In the genomic region with DNA sequence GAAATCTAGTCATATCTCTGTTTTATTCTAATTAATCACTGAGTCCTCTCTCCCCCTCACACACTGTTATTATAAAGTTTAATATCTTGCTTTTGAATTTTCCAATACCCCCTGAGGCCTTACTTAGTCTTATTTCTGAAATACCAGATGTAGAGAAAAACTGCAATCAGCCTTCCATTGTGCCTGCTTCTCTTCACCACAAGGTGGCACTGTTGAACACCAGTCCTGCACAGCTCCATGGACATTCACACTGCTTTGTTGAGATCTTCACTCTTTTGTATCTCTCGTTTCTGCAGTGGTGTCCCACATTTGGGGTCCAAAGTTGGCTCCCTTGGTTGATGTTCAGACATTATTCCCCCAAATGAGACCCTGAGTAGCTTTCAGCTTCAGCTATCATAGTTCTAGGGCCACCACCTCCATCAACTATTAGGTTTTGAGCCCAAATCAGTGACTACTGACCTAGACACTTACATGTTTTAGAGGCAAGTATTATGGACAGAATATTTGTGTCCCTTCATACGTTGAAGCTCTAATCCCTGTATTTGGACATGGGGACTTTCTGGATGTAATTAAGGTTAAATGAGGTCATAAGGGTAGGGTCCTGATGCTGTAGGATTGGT, we compare ENCODE assay signal across 9 cellular contexts. TPM values are rescaled to one million over a fixed set of nuclear protein-coding genes. Genes with fewer than 3 reads are reported as not detected.
A peak's percentile ranks its signal among the peaks of the same experiment; 100 is the strongest.
DNase-seq lines count a peak whose midpoint lies in the region; ATAC-seq and TF ChIP-seq lines count a peak whose summit lies in the region.
"Had no signal": no experiment of that assay in that cellular context is flagged by ENCODE, and none has a peak within 500 bp of the region (broad histone marks: within the 10 kb centered on the region; RNA-seq: fewer than 3 reads in every experiment).

No MANE protein-coding gene starts in this region.

- DNase-seq in SIG-M5 treated with dmso at 0.1 percent for 504 hours (lab: John Stamatoyannopoulos, UW; ENCODE audit: unreplicated experiment) (peak; percentile 2), SIG-M5 (lab: John Stamatoyannopoulos, UW) (no peak), HL-60 (ENCODE audit: low read depth in 1 of 2, low spot score in 1 of 2) (peak in 1 of 2 experiments; percentile 19), adrenal gland (peak in 1 of 7 donors; percentile 30), NCI-H128 (lab: John Stamatoyannopoulos, UW; ENCODE audit: unreplicated experiment) (no peak)

- no peak for TF ChIP-seq RAD21 in neural cell (conservative IDR thresholded peaks at IDR 0.05)

- H3K27ac ChIP-seq in HL-60 (replicated peaks) (no peak overlapping the region), adrenal gland (no peak overlapping the region), neural cell (ENCODE audit: low read length) (no peak overlapping the region)
- H3K27ac ChIP-seq: SJSA1 had no signal

- intact Hi-C loops in adrenal gland (cut with DNase I) = loop anchor here in 1 of 2 donors (10.0 kb wide), 1 partner anchor 137 kb away; no protein-coding TSS in a partner anchor

- 79 to 88% (median 82%) methylated on average over 2 of the region's 2 CpGs for WGBS in adrenal gland, 4 donors

- no peaks in the 10 kb centered on the region for H3K79me2 ChIP-seq in neural cell (replicated peaks; ENCODE audit: insufficient read depth, low read length)

- H3F3A ChIP-seq in neural cell (ENCODE audit: insufficient read depth, low read length, poor library complexity, severe bottlenecking) = no peaks in the 10 kb centered on the region

- ATAC-seq in HG02678 (IDR thresholded peaks at IDR 0.05; ENCODE audit: unreplicated experiment) (no peak), HG03439 (IDR thresholded peaks at IDR 0.05; ENCODE audit: unreplicated experiment) (no peak)

- TF ChIP-seq EP300 in neural cell (conservative IDR thresholded peaks at IDR 0.05; ENCODE audit: poor library complexity, severe bottlenecking) = no peak

- peaks cover 17 to 23% of the 10 kb centered on the region in 2 donors for H3K4me1 ChIP-seq in adrenal gland (replicated peaks in 1 of 2)

- TF ChIP-seq CTCF in HL-60 (IDR thresholded peaks at IDR 0.05; ENCODE audit: insufficient read depth, low read length) (peak; percentile 54), adrenal gland (IDR thresholded peaks at IDR 0.05) (peak in 5 of 6 experiments; percentile 10 to 52 (median 33)), neural cell (IDR thresholded peaks at IDR 0.05; ENCODE audit: poor library complexity, severe bottlenecking) (peak; percentile 49)

- H3K4me2 ChIP-seq in neural cell (ENCODE audit: low read length) = no peak overlapping the region

- H2AFZ ChIP-seq in neural cell (ENCODE audit: low read depth, low read length) = no peak overlapping the region

- H3K27me3 ChIP-seq in HL-60 (ENCODE audit: insufficient read depth, poor library complexity, severe bottlenecking) (no peaks in the 10 kb centered on the region), adrenal gland (no peaks in the 10 kb centered on the region), neural cell (ENCODE audit: insufficient read depth, low read depth, low read length) (no peaks in the 10 kb centered on the region)
- H3K27me3 ChIP-seq: SJSA1 had no signal

- no peak overlapping the region for H3K4me3 ChIP-seq in HL-60 (replicated peaks; ENCODE audit: insufficient read depth, low read length)
- H3K4me3 ChIP-seq in adrenal gland = no peak overlapping the region
- H3K4me3 ChIP-seq in neural cell (ENCODE audit: low read length) = no peak overlapping the region
- H3K4me3 ChIP-seq: SJSA1 had no signal

- H3K9me3 ChIP-seq in adrenal gland (replicated peaks in 1 of 3) = peaks cover 0 to 14% (median 0%) of the 10 kb centered on the region in 3 donors
- peaks cover 21% of the 10 kb centered on the region for H3K9me3 ChIP-seq in neural cell (ENCODE audit: low read length)

- H3K9ac ChIP-seq in neural cell (ENCODE audit: low read length) = no peak overlapping the region

- H4K20me1 ChIP-seq in neural cell (ENCODE audit: insufficient read depth) = no peaks in the 10 kb centered on the region

- no peak for TF ChIP-seq POLR2A in adrenal gland (IDR thresholded peaks at IDR 0.05)

- H3K9me2 ChIP-seq in neural cell (ENCODE audit: insufficient read depth, low read length) = no peaks in the 10 kb centered on the region

- H3K36me3 ChIP-seq in adrenal gland (replicated peaks in 1 of 2) (no peaks in the 10 kb centered on the region), neural cell (ENCODE audit: insufficient read depth, low read length) (no peaks in the 10 kb centered on the region)
- H3K36me3 ChIP-seq: SJSA1 had no signal

TF ChIP-seq in neural cell, 6 proteins besides CTCF, POLR2A, EP300 and RAD21:
- TF ChIP-seq MXI1 (conservative IDR thresholded peaks at IDR 0.05; ENCODE audit: poor library complexity, severe bottlenecking) = no peak
- no peak for TF ChIP-seq POLR2AphosphoS5 (IDR thresholded peaks at IDR 0.05)
- no peak for TF ChIP-seq TAF1 (IDR thresholded peaks at IDR 0.05; ENCODE audit: low read depth)
- no peak for TF ChIP-seq SMC3 (conservative IDR thresholded peaks at IDR 0.05; ENCODE audit: poor library complexity)
- TF ChIP-seq, protein P1, sequence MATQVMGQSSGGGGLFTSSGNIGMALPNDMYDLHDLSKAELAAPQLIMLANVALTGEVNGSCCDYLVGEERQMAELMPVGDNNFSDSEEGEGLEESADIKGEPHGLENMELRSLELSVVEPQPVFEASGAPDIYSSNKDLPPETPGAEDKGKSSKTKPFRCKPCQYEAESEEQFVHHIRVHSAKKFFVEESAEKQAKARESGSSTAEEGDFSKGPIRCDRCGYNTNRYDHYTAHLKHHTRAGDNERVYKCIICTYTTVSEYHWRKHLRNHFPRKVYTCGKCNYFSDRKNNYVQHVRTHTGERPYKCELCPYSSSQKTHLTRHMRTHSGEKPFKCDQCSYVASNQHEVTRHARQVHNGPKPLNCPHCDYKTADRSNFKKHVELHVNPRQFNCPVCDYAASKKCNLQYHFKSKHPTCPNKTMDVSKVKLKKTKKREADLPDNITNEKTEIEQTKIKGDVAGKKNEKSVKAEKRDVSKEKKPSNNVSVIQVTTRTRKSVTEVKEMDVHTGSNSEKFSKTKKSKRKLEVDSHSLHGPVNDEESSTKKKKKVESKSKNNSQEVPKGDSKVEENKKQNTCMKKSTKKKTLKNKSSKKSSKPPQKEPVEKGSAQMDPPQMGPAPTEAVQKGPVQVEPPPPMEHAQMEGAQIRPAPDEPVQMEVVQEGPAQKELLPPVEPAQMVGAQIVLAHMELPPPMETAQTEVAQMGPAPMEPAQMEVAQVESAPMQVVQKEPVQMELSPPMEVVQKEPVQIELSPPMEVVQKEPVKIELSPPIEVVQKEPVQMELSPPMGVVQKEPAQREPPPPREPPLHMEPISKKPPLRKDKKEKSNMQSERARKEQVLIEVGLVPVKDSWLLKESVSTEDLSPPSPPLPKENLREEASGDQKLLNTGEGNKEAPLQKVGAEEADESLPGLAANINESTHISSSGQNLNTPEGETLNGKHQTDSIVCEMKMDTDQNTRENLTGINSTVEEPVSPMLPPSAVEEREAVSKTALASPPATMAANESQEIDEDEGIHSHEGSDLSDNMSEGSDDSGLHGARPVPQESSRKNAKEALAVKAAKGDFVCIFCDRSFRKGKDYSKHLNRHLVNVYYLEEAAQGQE (IDR thresholded peaks at IDR 0.05; ENCODE audit: borderline replicate concordance) = no peak
- TF ChIP-seq EZH2 (IDR thresholded peaks at IDR 0.05; ENCODE audit: borderline replicate concordance, insufficient read depth, low read length, poor library complexity, severe bottlenecking) = no peak
TF ChIP-seq in neural cell: peak in this region for 0.

RNA-seq across cellular contexts. Expression of a gene that starts 24.3 kb away (rescaled TPM):
- total RNA-seq in adrenal gland = 10 to 100 TPM; 41.4 to 65.3 (median 54.2) TPM
- polyA plus RNA-seq in adrenal gland = 10 to 100 TPM; 30.0 to 98.6 (median 35.2) TPM
- polyA plus RNA-seq in neural cell = 178 and 206 TPM in 2 replicates
- 103 TPM in 2 replicates for polyA minus RNA-seq in neural cell
